ENCODE assay signal across 8 cellular contexts in the genomic region with DNA sequence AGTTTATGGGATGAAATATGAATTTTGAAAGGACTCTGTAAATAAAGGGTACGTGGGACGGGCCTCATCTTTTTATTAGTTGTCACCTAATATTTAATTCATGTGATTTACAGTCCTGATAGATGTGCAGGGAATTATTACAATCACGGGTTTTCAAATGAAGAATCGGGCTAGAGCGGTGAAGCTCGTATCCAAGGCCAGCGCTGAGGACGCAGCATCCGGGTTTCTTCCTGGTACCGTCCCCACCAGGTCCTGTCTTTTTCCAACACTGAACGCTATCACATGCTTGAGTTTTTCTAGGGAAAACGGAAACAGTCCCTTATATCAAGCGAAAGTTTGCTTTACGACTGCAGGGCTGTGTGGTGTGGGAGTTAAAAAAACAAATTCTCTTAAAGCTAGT. TPM values are rescaled to one million over a fixed set of nuclear protein-coding genes. Genes with fewer than 3 reads are reported as not detected.
DNase-seq lines count a peak whose midpoint lies in the region; ATAC-seq and TF ChIP-seq lines count a peak whose summit lies in the region.

No MANE protein-coding gene starts in this region.

- H3K9me3 ChIP-seq in HUES6 (ENCODE audit: control insufficient read depth, insufficient read depth, low read depth, low read length) = no peaks in the 10 kb centered on the region
- peaks cover 0 to 4% of the 10 kb centered on the region in 2 donors for H3K9me3 ChIP-seq in neuronal stem cell (replicated peaks in 1 of 2; ENCODE audit: control insufficient read depth in 2 of 2, insufficient read depth in 1 of 2, low read depth in 1 of 2, low read length in 2 of 2)

- no CpG with 5 or more reads among the region's 14 CpGs for WGBS in neuronal stem cell (ENCODE audit: extremely low coverage in 2 of 2, insufficient read length in 2 of 2, insufficient replicate concordance in 1 of 2), 2 donors

- no peak overlapping the region for H3K18ac ChIP-seq in neuronal stem cell (ENCODE audit: low read length)

- no peak overlapping the region for H2AK5ac ChIP-seq in neuronal stem cell (ENCODE audit: low read depth, low read length)

- peak overlapping the region; percentile 93 for H3K27ac ChIP-seq in C4-2B
- no peak overlapping the region for H3K27ac ChIP-seq in HUES6 (ENCODE audit: low read depth, low read length)
- no peak overlapping the region for H3K27ac ChIP-seq in neuronal stem cell (replicated peaks; ENCODE audit: low read length)

- no peak for ATAC-seq in activated T-cell treated with anti-CD3 and anti-CD28 coated beads, Interleukin-2, amount 50 U/mL, for 72 hours (replicated peaks in 1 of 2)
- ATAC-seq in HG03439 (IDR thresholded peaks at IDR 0.05; ENCODE audit: unreplicated experiment) = no peak

- peak overlapping the region; percentile 97 to 99 for H3K4me3 Mint-ChIP-seq in activated T-cell treated with anti-CD3 and anti-CD28 coated beads, Interleukin-2, amount 50 U/mL, for 72 hours

- peak overlapping the region; percentile 94 for H2AFZ ChIP-seq in neuronal stem cell (ENCODE audit: low read length)

- H3K4me3 ChIP-seq in HUES6 (ENCODE audit: low read depth, low read length) (peak overlapping the region; percentile 72), neuronal stem cell (ENCODE audit: low read length in 2 of 2) (peak overlapping the region; percentile 88 to 92)

- peaks cover 6 to 20% of the 10 kb centered on the region in 2 donors for H3K36me3 Mint-ChIP-seq in activated T-cell treated with anti-CD3 and anti-CD28 coated beads, Interleukin-2, amount 50 U/mL, for 72 hours (ENCODE audit: insufficient read depth in 2 of 2)

- no peaks in the 10 kb centered on the region for H3K9me3 Mint-ChIP-seq in activated T-cell treated with anti-CD3 and anti-CD28 coated beads, Interleukin-2, amount 50 U/mL, for 72 hours

- H3K23ac ChIP-seq in neuronal stem cell (ENCODE audit: low read depth, low read length, poor library complexity) = no peak overlapping the region

- H3K4me1 ChIP-seq in HUES6 (ENCODE audit: control insufficient read depth, insufficient read depth, low read length) (peaks cover 7% of the 10 kb centered on the region), neuronal stem cell (ENCODE audit: control insufficient read depth in 2 of 2, insufficient read depth in 1 of 2, low read depth in 1 of 2, low read length in 2 of 2) (peaks cover 3 to 8% of the 10 kb centered on the region in 2 donors)

- H2BK5ac ChIP-seq in neuronal stem cell (ENCODE audit: low read length) = no peak overlapping the region

- peak in 1 of 2 donors; percentile 25 for DNase-seq in activated T-cell treated with anti-CD3 and anti-CD28 coated beads, Interleukin-2, amount 50 U/mL, for 72 hours
- DNase-seq in globus pallidus (ENCODE audit: low spot score) = peak; percentile 63
- DNase-seq in neuronal stem cell (ENCODE audit: low spot score) = no peak
- no peak for DNase-seq in activated CD4-positive, CD25-positive, alpha-beta regulatory T cell (lab: John Stamatoyannopoulos, UW)
- DNase-seq in GM10266 (ENCODE audit: extremely low spot score) = no peak

- H3K79me1 ChIP-seq in neuronal stem cell (ENCODE audit: low read depth, low read length) = no peaks in the 10 kb centered on the region

- TF ChIP-seq CTCF in C4-2B (conservative IDR thresholded peaks at IDR 0.05) (no peak), GM10266 (IDR thresholded peaks at IDR 0.05; ENCODE audit: control insufficient read depth, insufficient read depth, low read depth, missing control alignments) (no peak)

- no peak overlapping the region for H3K14ac ChIP-seq in neuronal stem cell (ENCODE audit: low read length)

- H3K4me1 Mint-ChIP-seq in activated T-cell treated with anti-CD3 and anti-CD28 coated beads, Interleukin-2, amount 50 U/mL, for 72 hours (ENCODE audit: low read depth) = peaks cover 36% of the 10 kb centered on the region

- no peak overlapping the region for H2BK12ac ChIP-seq in neuronal stem cell (ENCODE audit: low read length)

- H3K4ac ChIP-seq in neuronal stem cell (ENCODE audit: low read length) = no peak overlapping the region

- H4K8ac ChIP-seq in neuronal stem cell (ENCODE audit: low read depth, low read length) = no peak overlapping the region

- H3K9ac ChIP-seq in HUES6 (ENCODE audit: low read length) = peak overlapping the region; percentile 90
- H3K9ac ChIP-seq in neuronal stem cell (ENCODE audit: low read depth, low read length, poor library complexity) = no peak overlapping the region

- peak overlapping the region; percentile 88 for H3K27ac Mint-ChIP-seq in activated T-cell treated with anti-CD3 and anti-CD28 coated beads, Interleukin-2, amount 50 U/mL, for 72 hours

- H3K27me3 ChIP-seq in HUES6 (ENCODE audit: control insufficient read depth, insufficient read depth, low read length) = no peaks in the 10 kb centered on the region
- no peaks in the 10 kb centered on the region for H3K27me3 ChIP-seq in neuronal stem cell (ENCODE audit: control insufficient read depth in 3 of 3, insufficient read depth in 3 of 3, low read depth in 1 of 3, low read length in 3 of 3)

- H4K91ac ChIP-seq in neuronal stem cell (ENCODE audit: low read depth, low read length, poor library complexity) = no peak overlapping the region

- no peaks in the 10 kb centered on the region for H3K27me3 Mint-ChIP-seq in activated T-cell treated with anti-CD3 and anti-CD28 coated beads, Interleukin-2, amount 50 U/mL, for 72 hours (ENCODE audit: low read depth)

- H2BK120ac ChIP-seq in neuronal stem cell (ENCODE audit: low read depth, low read length) = no peak overlapping the region

- H2BK15ac ChIP-seq in neuronal stem cell (ENCODE audit: low read length) = no peak overlapping the region

- H3K4me2 ChIP-seq in neuronal stem cell (ENCODE audit: insufficient read depth, low read length, poor library complexity, severe bottlenecking) = peak overlapping the region; percentile 74

- H3K36me3 ChIP-seq in HUES6 (ENCODE audit: control insufficient read depth, insufficient read depth, low read length) (peaks cover 17% of the 10 kb centered on the region), neuronal stem cell (replicated peaks in 1 of 2; ENCODE audit: control insufficient read depth in 2 of 2, insufficient read depth in 2 of 2, low read length in 2 of 2) (peaks cover 5 to 35% of the 10 kb centered on the region in 2 donors)

RNA-seq across cellular contexts. Expression of a gene that starts 0.8 kb away (rescaled TPM):
- 100 to 1,000 TPM; 103 to 105 TPM for total RNA-seq in activated T-cell treated with anti-CD3 and anti-CD28 coated beads, Interleukin-2, amount 50 U/mL, for 72 hours
- polyA plus RNA-seq in neuronal stem cell (2013, experiment 1 of 2) = 31.6 TPM
- 30.7 TPM for polyA plus RNA-seq in neuronal stem cell (2013, experiment 2 of 2)

RNA-seq across cellular contexts. Expression of a gene that starts 6.2 kb away (rescaled TPM):
- 1 to 10 TPM; 2.4 to 3.8 TPM for total RNA-seq in activated T-cell treated with anti-CD3 and anti-CD28 coated beads, Interleukin-2, amount 50 U/mL, for 72 hours
- 2.5 TPM for polyA plus RNA-seq in neuronal stem cell (2013, experiment 1 of 2)
- 2.4 TPM for polyA plus RNA-seq in neuronal stem cell (2013, experiment 2 of 2)

RNA-seq across cellular contexts. Expression of a gene that starts 9.7 kb away (rescaled TPM):
- 10 to 100 TPM; 18.6 to 27.5 TPM for total RNA-seq in activated T-cell treated with anti-CD3 and anti-CD28 coated beads, Interleukin-2, amount 50 U/mL, for 72 hours
- 12.9 TPM for polyA plus RNA-seq in neuronal stem cell (2013, experiment 1 of 2)
- 12.6 TPM for polyA plus RNA-seq in neuronal stem cell (2013, experiment 2 of 2)

RNA-seq across cellular contexts. Expression of a gene that starts 10.3 kb away (rescaled TPM):
- total RNA-seq in activated T-cell treated with anti-CD3 and anti-CD28 coated beads, Interleukin-2, amount 50 U/mL, for 72 hours = 10 to 100 TPM; 87.8 to 91.7 TPM
- 144 TPM for polyA plus RNA-seq in neuronal stem cell (2013, experiment 1 of 2)
- polyA plus RNA-seq in neuronal stem cell (2013, experiment 2 of 2) = 142 TPM

RNA-seq across cellular contexts. Expression of a gene that starts 50.3 kb away (rescaled TPM):
- total RNA-seq in activated T-cell treated with anti-CD3 and anti-CD28 coated beads, Interleukin-2, amount 50 U/mL, for 72 hours = 1 to 10 TPM; 6.6 to 6.8 TPM
- 0.29 TPM for polyA plus RNA-seq in neuronal stem cell (2013, experiment 1 of 2)
- polyA plus RNA-seq in neuronal stem cell (2013, experiment 2 of 2) = 0.29 TPM
